In the genomic region with DNA sequence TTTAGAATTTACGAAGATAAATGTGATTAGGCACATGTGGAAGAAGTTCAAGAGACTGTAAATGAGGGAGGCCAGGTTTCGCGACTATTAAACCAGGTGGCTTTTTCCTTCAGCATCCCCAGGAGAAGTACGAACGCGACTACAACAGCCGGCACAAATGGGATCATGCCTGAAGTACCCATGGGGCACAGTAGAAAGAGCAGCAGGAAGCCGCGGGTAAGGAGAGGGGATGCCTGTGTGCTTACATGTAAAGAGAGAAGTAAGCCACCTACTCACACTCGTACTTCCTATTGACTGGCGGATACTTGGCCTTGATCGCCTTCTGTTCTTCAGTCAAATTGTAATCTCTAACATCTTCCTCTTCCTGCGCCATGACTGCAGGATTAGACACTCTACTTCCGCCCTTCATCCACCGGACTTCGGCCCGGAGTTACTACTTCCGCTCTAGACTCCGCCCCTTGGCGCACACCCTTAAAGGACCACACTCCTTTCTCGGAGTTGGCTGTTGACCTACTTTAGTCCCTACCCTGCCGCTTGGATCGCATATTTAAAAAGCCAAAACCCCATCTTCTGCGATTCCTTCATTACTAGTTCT, we compare ENCODE assay signal across 8 cellular contexts. TPM values are rescaled to one million over a fixed set of nuclear protein-coding genes. Genes with fewer than 3 reads are reported as not detected.
DNase-seq lines count a peak whose midpoint lies in the region; ATAC-seq, FAIRE-seq and TF ChIP-seq lines count a peak whose summit lies in the region.

Gene ZBTB8OS, minus strand, starts transcription at position 394 of the 595 bp plus-strand sequence. Its CDS starts 21 bp downstream, at position 373.

- peak within 1 kb of the TSS; percentile 96 to 100 (median 99) for H3K27ac Mint-ChIP-seq in CD8-positive, alpha-beta memory T cell
- peak within 1 kb of the TSS; percentile 100 for H3K27ac Mint-ChIP-seq in endodermal cell

- H4K5ac ChIP-seq in mesendoderm (ENCODE audit: low read length): peak within 1 kb of the TSS; percentile 43

- H3K4ac ChIP-seq in mesendoderm (ENCODE audit: low read depth, low read length): peak within 1 kb of the TSS; percentile 95

- FAIRE-seq in HTR-8/SVneo (lab: Jason Lieb, UNC): peak; percentile 13

- peaks cover 48% of the 10 kb centered on the region for H3K79me2 ChIP-seq in mesendoderm (ENCODE audit: control insufficient read depth, insufficient read depth, low read length)

- H3K4me1 ChIP-seq in CD8-positive, alpha-beta memory T cell (ENCODE audit: insufficient read depth, low read length): peaks cover 45% of the 10 kb centered on the region
- H3K4me1 ChIP-seq in endodermal cell (ENCODE audit: control insufficient read depth, insufficient read depth, low read length): peaks cover 4% of the 10 kb centered on the region
- H3K4me1 ChIP-seq in mesendoderm (ENCODE audit: control insufficient read depth, low read depth, low read length): peaks cover 3% of the 10 kb centered on the region

- 0 to 1% methylated on average over 21 to 24 of the region's 24 CpGs for WGBS in endodermal cell (ENCODE audit: insufficient coverage in 1 of 2, insufficient read length in 1 of 2), 2 experiments
- WGBS in mesendoderm (ENCODE audit: extremely low coverage, insufficient coverage, low lambda C conversion rate): no CpG with 5 or more reads among the region's 24 CpGs

- peak within 1 kb of the TSS; percentile 91 for H3K4me3 ChIP-seq in CD8-positive, alpha-beta memory T cell (ENCODE audit: low read length)
- peak within 1 kb of the TSS; percentile 97 for H3K4me3 ChIP-seq in endodermal cell (ENCODE audit: low read length)
- H3K4me3 ChIP-seq in mesendoderm (ENCODE audit: low read length): peak within 1 kb of the TSS; percentile 64

- POLR2A ChIA-PET in CD8-positive, alpha-beta memory T cell (lab: Charles Lee): interaction anchor here (0.6 to 1.7 kb wide), 8 partner anchors 10 to 1353 kb away, joined by 3 to 14 read pairs (median 5); partner anchors contain the start of genes BSDC1, S100PBP, SNRNP40 and TRIM62

- H4K8ac ChIP-seq in mesendoderm (ENCODE audit: low read depth, low read length): peak within 1 kb of the TSS; percentile 97

- H3K9me3 ChIP-seq in CD8-positive, alpha-beta memory T cell (ENCODE audit: low read length): no peaks in the 10 kb centered on the region
- H3K9me3 ChIP-seq in endodermal cell (ENCODE audit: control insufficient read depth, low read length): peaks cover 12% of the 10 kb centered on the region

- H3K79me1 ChIP-seq in mesendoderm (ENCODE audit: low read length): peaks cover 7% of the 10 kb centered on the region

- peak; percentile 56 for ATAC-seq in GM19468 (IDR thresholded peaks at IDR 0.05; ENCODE audit: extremely low read depth, unreplicated experiment)

- no peak within 1 kb of the TSS for H2AK5ac ChIP-seq in mesendoderm (ENCODE audit: low read length)

- no peak for TF ChIP-seq CTCF in endodermal cell (conservative IDR thresholded peaks at IDR 0.05)

- H3K27me3 Mint-ChIP-seq in CD8-positive, alpha-beta memory T cell: peaks cover 0 to 7% of the 10 kb centered on the region in 2 donors
- no peaks in the 10 kb centered on the region for H3K27me3 Mint-ChIP-seq in endodermal cell (ENCODE audit: insufficient read depth)

- peak within 1 kb of the TSS; percentile 97 for H3K18ac ChIP-seq in mesendoderm (ENCODE audit: low read length)

- CTCF ChIA-PET in CD8-positive, alpha-beta memory T cell (lab: Charles Lee): interaction anchor here (1.2 to 1.4 kb wide), 2 partner anchors 10 to 62 kb away, joined by 3 to 4 read pairs; no protein-coding TSS in a partner anchor

- H3K9ac ChIP-seq in endodermal cell (ENCODE audit: extremely low read depth, low read length, poor library complexity, severe bottlenecking) (peak within 1 kb of the TSS; percentile 97), mesendoderm (ENCODE audit: low read length) (peak within 1 kb of the TSS; percentile 98)

- peak within 1 kb of the TSS; percentile 95 for H3K56ac ChIP-seq in mesendoderm (ENCODE audit: low read length)

- H2BK120ac ChIP-seq in mesendoderm (ENCODE audit: low read depth, low read length): peak within 1 kb of the TSS; percentile 84

- H3K36me3 Mint-ChIP-seq in CD8-positive, alpha-beta memory T cell: peaks cover 0 to 54% (median 8%) of the 10 kb centered on the region in 3 donors
- H3K36me3 Mint-ChIP-seq in endodermal cell (ENCODE audit: low read depth): peaks cover 65% of the 10 kb centered on the region

- peak within 1 kb of the TSS; percentile 3 for H3K23ac ChIP-seq in mesendoderm (ENCODE audit: low read length)

- peak within 1 kb of the TSS; percentile 89 for H2BK5ac ChIP-seq in mesendoderm (ENCODE audit: low read length)

- no peaks in the 10 kb centered on the region for H3K9me3 Mint-ChIP-seq in CD8-positive, alpha-beta memory T cell
- peaks cover 10% of the 10 kb centered on the region for H3K9me3 Mint-ChIP-seq in endodermal cell

- peak within 1 kb of the TSS; percentile 99 for H3K27ac ChIP-seq in CD8-positive, alpha-beta memory T cell (ENCODE audit: low read depth, low read length)
- H3K27ac ChIP-seq in endodermal cell (ENCODE audit: low read depth, low read length) (peak within 1 kb of the TSS; percentile 100), mesendoderm (ENCODE audit: low read depth, low read length) (peak within 1 kb of the TSS; percentile 95)

- H3K4me1 Mint-ChIP-seq in CD8-positive, alpha-beta memory T cell: peaks cover 57 to 71% (median 71%) of the 10 kb centered on the region in 3 donors
- H3K4me1 Mint-ChIP-seq in endodermal cell: peaks cover 17% of the 10 kb centered on the region

- H2BK15ac ChIP-seq in mesendoderm (replicated peaks; ENCODE audit: low read depth): no peak within 1 kb of the TSS

- peak within 1 kb of the TSS; percentile 35 for H3K4me2 ChIP-seq in mesendoderm (ENCODE audit: low read length)

- peak within 1 kb of the TSS; percentile 87 to 98 (median 93) for H3K4me3 Mint-ChIP-seq in CD8-positive, alpha-beta memory T cell
- peak within 1 kb of the TSS; percentile 95 for H3K4me3 Mint-ChIP-seq in endodermal cell

- H3K27me3 ChIP-seq in CD8-positive, alpha-beta memory T cell (ENCODE audit: insufficient read depth, low read length, poor library complexity, severe bottlenecking): no peaks in the 10 kb centered on the region
- no peaks in the 10 kb centered on the region for H3K27me3 ChIP-seq in endodermal cell (ENCODE audit: control insufficient read depth, insufficient read depth, low read length, poor library complexity, severe bottlenecking)
- no peaks in the 10 kb centered on the region for H3K27me3 ChIP-seq in mesendoderm (ENCODE audit: insufficient read depth, low read length, poor library complexity)

- H3K36me3 ChIP-seq in CD8-positive, alpha-beta memory T cell (ENCODE audit: insufficient read depth, low read length): peaks cover 10% of the 10 kb centered on the region
- H3K36me3 ChIP-seq in endodermal cell (ENCODE audit: control insufficient read depth, insufficient read depth, low read length) (peaks cover 56% of the 10 kb centered on the region), mesendoderm (ENCODE audit: control insufficient read depth, insufficient read depth, low read length) (no peaks in the 10 kb centered on the region)

- peak; percentile 84 to 93 (median 88) for DNase-seq in CD8-positive, alpha-beta memory T cell
- DNase-seq in HTR-8/SVneo (ENCODE audit: insufficient read length, low spot score) (peak; percentile 91), NOMO-1 treated with dmso at 0.1 percent for 144 hours (lab: John Stamatoyannopoulos, UW; ENCODE audit: unreplicated experiment) (peak; percentile 96), endodermal cell (peak; percentile 92), mesendoderm (peak; percentile 98)
- peak; percentile 55 to 60 (median 58) for DNase-seq in activated CD8-positive, alpha-beta memory T cell treated with anti-CD3 and anti-CD28 coated beads for 48 hours (ENCODE audit: low read depth in 2 of 3, low spot score in 2 of 3)
- peak; percentile 73 for DNase-seq in stimulated activated CD8-positive, alpha-beta memory T cell treated with anti-CD3 and anti-CD28 coated beads, Interleukin-15, amount 100 ng/mL, for 1 hour (ENCODE audit: low read depth)

RNA-seq across cellular contexts. Expression of gene ZBTB8OS, which starts in this region (rescaled TPM):
- total RNA-seq in CD8-positive, alpha-beta memory T cell: 10 to 100 TPM; 79.4 to 79.9 TPM
- 76.7 TPM for polyA plus RNA-seq in CD8-positive, alpha-beta memory T cell
- 10 to 100 TPM; 85.1 to 99.4 TPM for total RNA-seq in endodermal cell
- 47.4 TPM for polyA plus RNA-seq in endodermal cell (2013, experiment 1 of 2)
- polyA plus RNA-seq in endodermal cell (2013, experiment 2 of 2): 49.6 TPM
- 76.5 TPM for polyA plus RNA-seq in mesendoderm (2013, experiment 1 of 2)
- 77.6 TPM for polyA plus RNA-seq in mesendoderm (2013, experiment 2 of 2)

Comparison
In these comparisons a context has a peak if more than half of its experiments do, and no peak if none do; other contexts are left out.
1. Peak in every context shown above with its lines: DNase-seq, ATAC-seq, H3K4me3 ChIP-seq and H3K27ac ChIP-seq.